In the genomic region with DNA sequence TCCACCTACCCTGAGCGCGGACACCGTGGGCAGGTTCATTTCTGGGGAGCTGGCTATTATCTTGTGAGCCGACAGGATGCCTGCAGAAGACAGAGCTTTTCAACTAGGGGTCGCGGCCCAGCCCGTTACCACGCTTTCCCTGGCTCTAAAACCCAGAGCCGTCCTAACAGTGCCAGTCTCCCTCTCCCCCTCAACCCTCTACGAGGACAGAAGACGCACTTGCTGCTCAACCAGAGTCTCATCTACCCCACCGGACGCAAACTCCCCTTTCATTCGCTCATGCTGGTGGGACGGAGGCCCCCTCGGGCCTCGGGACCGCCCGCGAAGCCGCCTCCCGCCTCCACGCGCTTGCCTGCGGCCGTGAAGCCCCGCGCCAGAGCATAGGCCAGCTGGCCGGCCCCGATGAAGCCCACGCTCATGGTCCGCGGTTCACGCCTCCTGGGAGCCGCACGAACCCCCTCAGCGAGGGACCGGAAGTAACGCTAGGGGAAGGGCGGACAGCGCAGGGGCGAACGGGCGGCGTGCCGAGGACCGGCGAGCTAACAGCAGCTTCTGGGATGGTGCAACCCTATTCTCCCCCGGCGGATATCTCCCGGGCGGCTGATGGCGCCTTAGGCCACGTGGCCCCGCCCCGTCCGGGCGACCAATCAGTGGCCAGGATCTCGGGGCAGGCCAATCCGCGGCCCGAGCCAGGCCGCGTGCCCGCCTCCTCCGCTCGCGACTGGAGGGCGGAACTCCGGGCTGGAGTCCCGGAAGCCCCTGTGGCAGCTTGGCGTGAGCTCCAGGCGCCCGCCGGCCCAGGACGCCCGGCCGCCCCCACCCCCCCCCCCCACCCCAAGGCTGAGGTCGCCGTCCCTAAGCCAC, we compare ENCODE assay signal across 1 cellular context.
A peak's percentile ranks its signal among the peaks of the same experiment; 100 is the strongest.
TF ChIP-seq lines count a peak whose summit lies in the region.

A gene (minus strand): TSS at position 559 of the 864 bp plus-strand sequence. CDS start 140 bp downstream, at position 419.

TF ChIP-seq in HepG2, 621 proteins besides CTCF, POLR2A, EP300 and RAD21 (continued from another document and continues in another):
- TF ChIP-seq, protein P1, sequence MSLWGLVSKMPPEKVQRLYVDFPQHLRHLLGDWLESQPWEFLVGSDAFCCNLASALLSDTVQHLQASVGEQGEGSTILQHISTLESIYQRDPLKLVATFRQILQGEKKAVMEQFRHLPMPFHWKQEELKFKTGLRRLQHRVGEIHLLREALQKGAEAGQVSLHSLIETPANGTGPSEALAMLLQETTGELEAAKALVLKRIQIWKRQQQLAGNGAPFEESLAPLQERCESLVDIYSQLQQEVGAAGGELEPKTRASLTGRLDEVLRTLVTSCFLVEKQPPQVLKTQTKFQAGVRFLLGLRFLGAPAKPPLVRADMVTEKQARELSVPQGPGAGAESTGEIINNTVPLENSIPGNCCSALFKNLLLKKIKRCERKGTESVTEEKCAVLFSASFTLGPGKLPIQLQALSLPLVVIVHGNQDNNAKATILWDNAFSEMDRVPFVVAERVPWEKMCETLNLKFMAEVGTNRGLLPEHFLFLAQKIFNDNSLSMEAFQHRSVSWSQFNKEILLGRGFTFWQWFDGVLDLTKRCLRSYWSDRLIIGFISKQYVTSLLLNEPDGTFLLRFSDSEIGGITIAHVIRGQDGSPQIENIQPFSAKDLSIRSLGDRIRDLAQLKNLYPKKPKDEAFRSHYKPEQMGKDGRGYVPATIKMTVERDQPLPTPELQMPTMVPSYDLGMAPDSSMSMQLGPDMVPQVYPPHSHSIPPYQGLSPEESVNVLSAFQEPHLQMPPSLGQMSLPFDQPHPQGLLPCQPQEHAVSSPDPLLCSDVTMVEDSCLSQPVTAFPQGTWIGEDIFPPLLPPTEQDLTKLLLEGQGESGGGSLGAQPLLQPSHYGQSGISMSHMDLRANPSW (CRISPR knock-in tag; IDR thresholded peaks at IDR 0.05; ENCODE audit: borderline replicate concordance) = no peak
- no peak for TF ChIP-seq ATF7 (IDR thresholded peaks at IDR 0.05)
- TF ChIP-seq ATF7 (CRISPR knock-in tag; IDR thresholded peaks at IDR 0.05) = peak; percentile 62; the same call in 1 of the 2 replicates
- no peak for TF ChIP-seq RFXANK (CRISPR knock-in tag; IDR thresholded peaks at IDR 0.05)
- no peak for TF ChIP-seq ISX (CRISPR knock-in tag; conservative IDR thresholded peaks at IDR 0.05)
- TF ChIP-seq, protein P2, sequence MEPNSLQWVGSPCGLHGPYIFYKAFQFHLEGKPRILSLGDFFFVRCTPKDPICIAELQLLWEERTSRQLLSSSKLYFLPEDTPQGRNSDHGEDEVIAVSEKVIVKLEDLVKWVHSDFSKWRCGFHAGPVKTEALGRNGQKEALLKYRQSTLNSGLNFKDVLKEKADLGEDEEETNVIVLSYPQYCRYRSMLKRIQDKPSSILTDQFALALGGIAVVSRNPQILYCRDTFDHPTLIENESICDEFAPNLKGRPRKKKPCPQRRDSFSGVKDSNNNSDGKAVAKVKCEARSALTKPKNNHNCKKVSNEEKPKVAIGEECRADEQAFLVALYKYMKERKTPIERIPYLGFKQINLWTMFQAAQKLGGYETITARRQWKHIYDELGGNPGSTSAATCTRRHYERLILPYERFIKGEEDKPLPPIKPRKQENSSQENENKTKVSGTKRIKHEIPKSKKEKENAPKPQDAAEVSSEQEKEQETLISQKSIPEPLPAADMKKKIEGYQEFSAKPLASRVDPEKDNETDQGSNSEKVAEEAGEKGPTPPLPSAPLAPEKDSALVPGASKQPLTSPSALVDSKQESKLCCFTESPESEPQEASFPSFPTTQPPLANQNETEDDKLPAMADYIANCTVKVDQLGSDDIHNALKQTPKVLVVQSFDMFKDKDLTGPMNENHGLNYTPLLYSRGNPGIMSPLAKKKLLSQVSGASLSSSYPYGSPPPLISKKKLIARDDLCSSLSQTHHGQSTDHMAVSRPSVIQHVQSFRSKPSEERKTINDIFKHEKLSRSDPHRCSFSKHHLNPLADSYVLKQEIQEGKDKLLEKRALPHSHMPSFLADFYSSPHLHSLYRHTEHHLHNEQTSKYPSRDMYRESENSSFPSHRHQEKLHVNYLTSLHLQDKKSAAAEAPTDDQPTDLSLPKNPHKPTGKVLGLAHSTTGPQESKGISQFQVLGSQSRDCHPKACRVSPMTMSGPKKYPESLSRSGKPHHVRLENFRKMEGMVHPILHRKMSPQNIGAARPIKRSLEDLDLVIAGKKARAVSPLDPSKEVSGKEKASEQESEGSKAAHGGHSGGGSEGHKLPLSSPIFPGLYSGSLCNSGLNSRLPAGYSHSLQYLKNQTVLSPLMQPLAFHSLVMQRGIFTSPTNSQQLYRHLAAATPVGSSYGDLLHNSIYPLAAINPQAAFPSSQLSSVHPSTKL (CRISPR knock-in tag; IDR thresholded peaks at IDR 0.05) = no peak; the same call in 1 of the 2 replicates
- TF ChIP-seq ZNF34 (CRISPR knock-in tag; IDR thresholded peaks at IDR 0.05; ENCODE audit: borderline replicate concordance) = no peak
- no peak for TF ChIP-seq CHD4 (IDR thresholded peaks at IDR 0.05; ENCODE audit: borderline replicate concordance, low read length)
- no peak; the same call in none of the 2 replicates for TF ChIP-seq ZNF777 (CRISPR knock-in tag; IDR thresholded peaks at IDR 0.05)
- TF ChIP-seq, protein P3, sequence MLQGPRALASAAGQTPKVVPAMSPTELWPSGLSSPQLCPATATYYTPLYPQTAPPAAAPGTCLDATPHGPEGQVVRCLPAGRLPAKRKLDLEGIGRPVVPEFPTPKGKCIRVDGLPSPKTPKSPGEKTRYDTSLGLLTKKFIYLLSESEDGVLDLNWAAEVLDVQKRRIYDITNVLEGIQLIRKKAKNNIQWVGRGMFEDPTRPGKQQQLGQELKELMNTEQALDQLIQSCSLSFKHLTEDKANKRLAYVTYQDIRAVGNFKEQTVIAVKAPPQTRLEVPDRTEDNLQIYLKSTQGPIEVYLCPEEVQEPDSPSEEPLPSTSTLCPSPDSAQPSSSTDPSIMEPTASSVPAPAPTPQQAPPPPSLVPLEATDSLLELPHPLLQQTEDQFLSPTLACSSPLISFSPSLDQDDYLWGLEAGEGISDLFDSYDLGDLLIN (CRISPR knock-in tag; IDR thresholded peaks at IDR 0.05; ENCODE audit: borderline replicate concordance) = 0 out of 2 replicates have a peak, but pooled peaks have one; percentile 3
- TF ChIP-seq KLF6 (CRISPR knock-in tag; IDR thresholded peaks at IDR 0.05) = peak; percentile 68; the same call in 1 of the 2 replicates
- TF ChIP-seq SOX6 (IDR thresholded peaks at IDR 0.05) = no peak
- TF ChIP-seq SOX6 (CRISPR knock-in tag; IDR thresholded peaks at IDR 0.05) = peak; percentile 68; the same call in 1 of the 2 replicates
- no peak for TF ChIP-seq MEF2D (CRISPR knock-in tag; IDR thresholded peaks at IDR 0.05)
- TF ChIP-seq RBFOX2 (IDR thresholded peaks at IDR 0.05; ENCODE audit: low read depth, low read length) = peak; percentile 95
- no peak for TF ChIP-seq NCOA2 (CRISPR knock-in tag; IDR thresholded peaks at IDR 0.05)
- no peak for TF ChIP-seq ISL2 (CRISPR knock-in tag; IDR thresholded peaks at IDR 0.05)
- TF ChIP-seq ZNF674 (CRISPR knock-in tag; IDR thresholded peaks at IDR 0.05; ENCODE audit: low read depth) = no peak
- TF ChIP-seq, protein P4, sequence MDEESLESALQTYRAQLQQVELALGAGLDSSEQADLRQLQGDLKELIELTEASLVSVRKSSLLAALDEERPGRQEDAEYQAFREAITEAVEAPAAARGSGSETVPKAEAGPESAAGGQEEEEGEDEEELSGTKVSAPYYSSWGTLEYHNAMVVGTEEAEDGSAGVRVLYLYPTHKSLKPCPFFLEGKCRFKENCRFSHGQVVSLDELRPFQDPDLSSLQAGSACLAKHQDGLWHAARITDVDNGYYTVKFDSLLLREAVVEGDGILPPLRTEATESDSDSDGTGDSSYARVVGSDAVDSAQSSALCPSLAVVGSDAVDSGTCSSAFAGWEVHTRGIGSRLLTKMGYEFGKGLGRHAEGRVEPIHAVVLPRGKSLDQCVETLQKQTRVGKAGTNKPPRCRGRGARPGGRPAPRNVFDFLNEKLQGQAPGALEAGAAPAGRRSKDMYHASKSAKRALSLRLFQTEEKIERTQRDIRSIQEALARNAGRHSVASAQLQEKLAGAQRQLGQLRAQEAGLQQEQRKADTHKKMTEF (CRISPR knock-in tag; IDR thresholded peaks at IDR 0.05) = peak; percentile 75; the same call in 1 of the 2 replicates
- TF ChIP-seq, protein P5, sequence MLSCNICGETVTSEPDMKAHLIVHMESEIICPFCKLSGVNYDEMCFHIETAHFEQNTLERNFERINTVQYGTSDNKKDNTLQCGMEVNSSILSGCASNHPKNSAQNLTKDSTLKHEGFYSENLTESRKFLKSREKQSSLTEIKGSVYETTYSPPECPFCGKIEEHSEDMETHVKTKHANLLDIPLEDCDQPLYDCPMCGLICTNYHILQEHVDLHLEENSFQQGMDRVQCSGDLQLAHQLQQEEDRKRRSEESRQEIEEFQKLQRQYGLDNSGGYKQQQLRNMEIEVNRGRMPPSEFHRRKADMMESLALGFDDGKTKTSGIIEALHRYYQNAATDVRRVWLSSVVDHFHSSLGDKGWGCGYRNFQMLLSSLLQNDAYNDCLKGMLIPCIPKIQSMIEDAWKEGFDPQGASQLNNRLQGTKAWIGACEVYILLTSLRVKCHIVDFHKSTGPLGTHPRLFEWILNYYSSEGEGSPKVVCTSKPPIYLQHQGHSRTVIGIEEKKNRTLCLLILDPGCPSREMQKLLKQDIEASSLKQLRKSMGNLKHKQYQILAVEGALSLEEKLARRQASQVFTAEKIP (CRISPR knock-in tag; IDR thresholded peaks at IDR 0.05; ENCODE audit: borderline replicate concordance) = no peak
- TF ChIP-seq MLLT10 (CRISPR knock-in tag; IDR thresholded peaks at IDR 0.05) = no peak
- TF ChIP-seq, protein P6, sequence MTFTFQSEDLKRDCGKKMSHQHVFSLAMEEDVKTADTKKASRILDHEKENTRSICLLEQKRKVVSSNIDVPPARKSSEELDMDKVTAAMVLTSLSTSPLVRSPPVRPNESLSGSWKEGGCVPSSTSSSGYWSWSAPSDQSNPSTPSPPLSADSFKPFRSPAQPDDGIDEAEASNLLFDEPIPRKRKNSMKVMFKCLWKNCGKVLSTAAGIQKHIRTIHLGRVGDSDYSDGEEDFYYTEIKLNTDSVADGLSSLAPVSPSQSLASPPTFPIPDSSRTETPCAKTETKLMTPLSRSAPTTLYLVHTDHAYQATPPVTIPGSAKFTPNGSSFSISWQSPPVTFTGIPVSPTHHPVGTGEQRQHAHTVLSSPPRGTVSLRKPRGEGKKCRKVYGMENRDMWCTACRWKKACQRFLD (CRISPR knock-in tag; IDR thresholded peaks at IDR 0.05; ENCODE audit: borderline replicate concordance) = no peak; the same call in 1 of the 2 replicates
- TF ChIP-seq, protein P7, sequence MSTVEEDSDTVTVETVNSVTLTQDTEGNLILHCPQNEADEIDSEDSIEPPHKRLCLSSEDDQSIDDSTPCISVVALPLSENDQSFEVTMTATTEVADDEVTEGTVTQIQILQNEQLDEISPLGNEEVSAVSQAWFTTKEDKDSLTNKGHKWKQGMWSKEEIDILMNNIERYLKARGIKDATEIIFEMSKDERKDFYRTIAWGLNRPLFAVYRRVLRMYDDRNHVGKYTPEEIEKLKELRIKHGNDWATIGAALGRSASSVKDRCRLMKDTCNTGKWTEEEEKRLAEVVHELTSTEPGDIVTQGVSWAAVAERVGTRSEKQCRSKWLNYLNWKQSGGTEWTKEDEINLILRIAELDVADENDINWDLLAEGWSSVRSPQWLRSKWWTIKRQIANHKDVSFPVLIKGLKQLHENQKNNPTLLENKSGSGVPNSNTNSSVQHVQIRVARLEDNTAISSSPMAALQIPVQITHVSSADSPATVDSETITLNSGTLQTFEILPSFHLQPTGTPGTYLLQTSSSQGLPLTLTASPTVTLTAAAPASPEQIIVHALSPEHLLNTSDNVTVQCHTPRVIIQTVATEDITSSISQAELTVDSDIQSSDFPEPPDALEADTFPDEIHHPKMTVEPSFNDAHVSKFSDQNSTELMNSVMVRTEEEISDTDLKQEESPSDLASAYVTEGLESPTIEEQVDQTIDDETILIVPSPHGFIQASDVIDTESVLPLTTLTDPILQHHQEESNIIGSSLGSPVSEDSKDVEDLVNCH (CRISPR knock-in tag; IDR thresholded peaks at IDR 0.05) = no peak
- TF ChIP-seq RAD51 (IDR thresholded peaks at IDR 0.05; ENCODE audit: borderline replicate concordance) = peak; percentile 53; the same call in 1 of the 2 replicates
- TF ChIP-seq ZNF143 (CRISPR knock-in tag; IDR thresholded peaks at IDR 0.05) = no peak
- TF ChIP-seq, protein P8, sequence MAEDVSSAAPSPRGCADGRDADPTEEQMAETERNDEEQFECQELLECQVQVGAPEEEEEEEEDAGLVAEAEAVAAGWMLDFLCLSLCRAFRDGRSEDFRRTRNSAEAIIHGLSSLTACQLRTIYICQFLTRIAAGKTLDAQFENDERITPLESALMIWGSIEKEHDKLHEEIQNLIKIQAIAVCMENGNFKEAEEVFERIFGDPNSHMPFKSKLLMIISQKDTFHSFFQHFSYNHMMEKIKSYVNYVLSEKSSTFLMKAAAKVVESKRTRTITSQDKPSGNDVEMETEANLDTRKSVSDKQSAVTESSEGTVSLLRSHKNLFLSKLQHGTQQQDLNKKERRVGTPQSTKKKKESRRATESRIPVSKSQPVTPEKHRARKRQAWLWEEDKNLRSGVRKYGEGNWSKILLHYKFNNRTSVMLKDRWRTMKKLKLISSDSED (CRISPR knock-in tag; IDR thresholded peaks at IDR 0.05) = no peak
- TF ChIP-seq ZNF713 (CRISPR knock-in tag; IDR thresholded peaks at IDR 0.05) = no peak
- TF ChIP-seq ZNF616 (CRISPR knock-in tag; IDR thresholded peaks at IDR 0.05; ENCODE audit: low read depth) = 0 out of 2 replicates have a peak, but pooled peaks have one; percentile 76
- TF ChIP-seq, protein P9, sequence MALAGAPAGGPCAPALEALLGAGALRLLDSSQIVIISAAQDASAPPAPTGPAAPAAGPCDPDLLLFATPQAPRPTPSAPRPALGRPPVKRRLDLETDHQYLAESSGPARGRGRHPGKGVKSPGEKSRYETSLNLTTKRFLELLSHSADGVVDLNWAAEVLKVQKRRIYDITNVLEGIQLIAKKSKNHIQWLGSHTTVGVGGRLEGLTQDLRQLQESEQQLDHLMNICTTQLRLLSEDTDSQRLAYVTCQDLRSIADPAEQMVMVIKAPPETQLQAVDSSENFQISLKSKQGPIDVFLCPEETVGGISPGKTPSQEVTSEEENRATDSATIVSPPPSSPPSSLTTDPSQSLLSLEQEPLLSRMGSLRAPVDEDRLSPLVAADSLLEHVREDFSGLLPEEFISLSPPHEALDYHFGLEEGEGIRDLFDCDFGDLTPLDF (CRISPR knock-in tag; IDR thresholded peaks at IDR 0.05) = peak; percentile 68
- TF ChIP-seq TBP (CRISPR knock-in tag; IDR thresholded peaks at IDR 0.05) = no peak
- peak; percentile 75; the same call in 1 of the 2 replicates for TF ChIP-seq PHF21A (CRISPR knock-in tag; IDR thresholded peaks at IDR 0.05)
- TF ChIP-seq, protein P10, sequence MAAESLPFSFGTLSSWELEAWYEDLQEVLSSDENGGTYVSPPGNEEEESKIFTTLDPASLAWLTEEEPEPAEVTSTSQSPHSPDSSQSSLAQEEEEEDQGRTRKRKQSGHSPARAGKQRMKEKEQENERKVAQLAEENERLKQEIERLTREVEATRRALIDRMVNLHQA (CRISPR knock-in tag; IDR thresholded peaks at IDR 0.05) = no peak
- peak; percentile 73 for TF ChIP-seq ASH2L (IDR thresholded peaks at IDR 0.05; ENCODE audit: insufficient read length, low read depth, low read length)
- no peak for TF ChIP-seq SRSF4 (IDR thresholded peaks at IDR 0.05; ENCODE audit: low read depth, low read length, poor library complexity, severe bottlenecking)
- TF ChIP-seq PTBP1 (IDR thresholded peaks at IDR 0.05; ENCODE audit: low read depth, low read length, poor library complexity, severe bottlenecking) = no peak
- TF ChIP-seq, protein P11, sequence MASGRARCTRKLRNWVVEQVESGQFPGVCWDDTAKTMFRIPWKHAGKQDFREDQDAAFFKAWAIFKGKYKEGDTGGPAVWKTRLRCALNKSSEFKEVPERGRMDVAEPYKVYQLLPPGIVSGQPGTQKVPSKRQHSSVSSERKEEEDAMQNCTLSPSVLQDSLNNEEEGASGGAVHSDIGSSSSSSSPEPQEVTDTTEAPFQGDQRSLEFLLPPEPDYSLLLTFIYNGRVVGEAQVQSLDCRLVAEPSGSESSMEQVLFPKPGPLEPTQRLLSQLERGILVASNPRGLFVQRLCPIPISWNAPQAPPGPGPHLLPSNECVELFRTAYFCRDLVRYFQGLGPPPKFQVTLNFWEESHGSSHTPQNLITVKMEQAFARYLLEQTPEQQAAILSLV (CRISPR knock-in tag; IDR thresholded peaks at IDR 0.05; ENCODE audit: borderline replicate concordance) = peak; percentile 64; the same call in 1 of the 2 replicates
- TF ChIP-seq HMGA1 (CRISPR knock-in tag; conservative IDR thresholded peaks at IDR 0.05) = no peak
